Comparison of ENCODE assay signal across 15 cellular contexts in the genomic region with DNA sequence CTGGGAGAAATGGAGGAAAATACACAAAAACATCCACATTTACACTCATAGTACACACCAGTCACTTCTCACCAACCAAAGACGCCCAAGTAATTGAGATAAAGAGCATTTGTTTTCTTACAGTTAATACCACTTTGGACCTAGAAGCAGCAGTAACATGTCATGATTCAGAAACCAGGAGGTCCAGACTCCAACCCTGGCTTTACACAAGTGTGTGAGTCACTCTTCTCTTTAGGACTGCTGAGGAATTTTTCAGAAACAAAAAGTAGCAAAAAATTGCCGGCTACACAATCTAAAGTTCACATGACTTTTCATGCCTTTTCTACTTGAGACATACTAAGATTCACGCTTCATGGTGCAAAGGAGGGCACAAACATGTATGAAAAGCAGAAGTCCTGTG. TPM values are rescaled to one million over a fixed set of nuclear protein-coding genes. Genes with fewer than 3 reads are reported as not detected.
A peak's percentile ranks its signal among the peaks of the same experiment; 100 is the strongest.
DNase-seq lines count a peak whose midpoint lies in the region; ATAC-seq and TF ChIP-seq lines count a peak whose summit lies in the region.
"Had no signal": no experiment of that assay in that cellular context is flagged by ENCODE, and none has a peak within 500 bp of the region (broad histone marks: within the 10 kb centered on the region; RNA-seq: fewer than 3 reads in every experiment).

No MANE protein-coding gene starts in this region.

- TF ChIP-seq CTCF in AG10803 (conservative IDR thresholded peaks at IDR 0.05; ENCODE audit: low read length), result no peak
- TF ChIP-seq CTCF in epithelial cell of esophagus (IDR thresholded peaks at IDR 0.05; ENCODE audit: insufficient read depth, low read depth, low read length, missing control alignments), result no peak

- H3K9ac ChIP-seq in mucosa of rectum (ENCODE audit: low read depth in 1 of 2, low read length in 2 of 2), result no peak overlapping the region

- H3K4me3 ChIP-seq in AG10803 (ENCODE audit: low read length) (no peak overlapping the region), epithelial cell of esophagus (ENCODE audit: low read length) (no peak overlapping the region), mucosa of rectum (ENCODE audit: low read length in 2 of 2) (no peak overlapping the region)
- H3K4me3 ChIP-seq: psoas muscle had no signal

- peaks cover 33 to 35% of the 10 kb centered on the region in 2 donors for H3K36me3 ChIP-seq in mucosa of rectum (ENCODE audit: control insufficient read depth in 2 of 2, insufficient read depth in 2 of 2, low read length in 2 of 2)

- peak overlapping the region; percentile 6 to 14 for H3K27ac ChIP-seq in mucosa of rectum (ENCODE audit: low read depth in 2 of 2, low read length in 2 of 2)
- H3K27ac ChIP-seq: psoas muscle had no signal

- H3K27me3 ChIP-seq in mucosa of rectum (ENCODE audit: control insufficient read depth in 2 of 2, insufficient read depth in 2 of 2, low read length in 2 of 2), result no peaks in the 10 kb centered on the region

- no peak for ATAC-seq in GM19463 (IDR thresholded peaks at IDR 0.05; ENCODE audit: unreplicated experiment)
- ATAC-seq: psoas muscle had no signal

- no peaks in the 10 kb centered on the region for H3K9me3 ChIP-seq in mucosa of rectum (ENCODE audit: control insufficient read depth in 2 of 2, low read length in 2 of 2)
- H3K9me3 ChIP-seq: psoas muscle had no signal

- no peaks in the 10 kb centered on the region for H3K4me1 ChIP-seq in mucosa of rectum (ENCODE audit: control insufficient read depth in 2 of 2, insufficient read depth in 2 of 2, low read length in 2 of 2)
- H3K4me1 ChIP-seq: psoas muscle had no signal

- DNase-seq in AG10803 (ENCODE audit: low read depth) (peak; percentile 70), RPMI7951 (ENCODE audit: low read depth) (peak; percentile 40), epithelial cell of esophagus (ENCODE audit: low read depth) (peak; percentile 68), globus pallidus (ENCODE audit: low spot score) (no peak), iPS-NIHi7 (ENCODE audit: extremely low spot score) (no peak), DMS153 treated with DMSO at 0.1 percent for 48 hours (lab: John Stamatoyannopoulos, UW; ENCODE audit: unreplicated experiment) (no peak)
- DNase-seq: activated CD4-positive, alpha-beta T cell treated with anti-CD3 and anti-CD28 coated beads, Interleukin-2, amount 50 U/mL, for 48 hours; CD4-positive, alpha-beta T cell; GDM1; NCI-H1436; NCI-H524 treated with DMSO at 0.1 percent for 48 hours; psoas muscle; T-helper 9 cell had no signal

RNA-seq across cellular contexts. Expression of gene TUBGCP3, which starts 42.1 kb away (rescaled TPM):
- total RNA-seq in RPMI7951 (2014; rRNA removed; shearing (Covaris generic)), result 14.0 and 17.3 TPM in 2 replicates

Comparison
In these comparisons a context has a peak if more than half of its experiments do, and no peak if none do; other contexts are left out.
1. DNase-seq: peak in AG10803 (single experiment), RPMI7951 (single experiment) and epithelial cell of esophagus (single experiment); none in globus pallidus (single experiment), iPS-NIHi7 (single experiment) and DMS153 treated with DMSO at 0.1 percent for 48 hours (single experiment).